In the genomic region with DNA sequence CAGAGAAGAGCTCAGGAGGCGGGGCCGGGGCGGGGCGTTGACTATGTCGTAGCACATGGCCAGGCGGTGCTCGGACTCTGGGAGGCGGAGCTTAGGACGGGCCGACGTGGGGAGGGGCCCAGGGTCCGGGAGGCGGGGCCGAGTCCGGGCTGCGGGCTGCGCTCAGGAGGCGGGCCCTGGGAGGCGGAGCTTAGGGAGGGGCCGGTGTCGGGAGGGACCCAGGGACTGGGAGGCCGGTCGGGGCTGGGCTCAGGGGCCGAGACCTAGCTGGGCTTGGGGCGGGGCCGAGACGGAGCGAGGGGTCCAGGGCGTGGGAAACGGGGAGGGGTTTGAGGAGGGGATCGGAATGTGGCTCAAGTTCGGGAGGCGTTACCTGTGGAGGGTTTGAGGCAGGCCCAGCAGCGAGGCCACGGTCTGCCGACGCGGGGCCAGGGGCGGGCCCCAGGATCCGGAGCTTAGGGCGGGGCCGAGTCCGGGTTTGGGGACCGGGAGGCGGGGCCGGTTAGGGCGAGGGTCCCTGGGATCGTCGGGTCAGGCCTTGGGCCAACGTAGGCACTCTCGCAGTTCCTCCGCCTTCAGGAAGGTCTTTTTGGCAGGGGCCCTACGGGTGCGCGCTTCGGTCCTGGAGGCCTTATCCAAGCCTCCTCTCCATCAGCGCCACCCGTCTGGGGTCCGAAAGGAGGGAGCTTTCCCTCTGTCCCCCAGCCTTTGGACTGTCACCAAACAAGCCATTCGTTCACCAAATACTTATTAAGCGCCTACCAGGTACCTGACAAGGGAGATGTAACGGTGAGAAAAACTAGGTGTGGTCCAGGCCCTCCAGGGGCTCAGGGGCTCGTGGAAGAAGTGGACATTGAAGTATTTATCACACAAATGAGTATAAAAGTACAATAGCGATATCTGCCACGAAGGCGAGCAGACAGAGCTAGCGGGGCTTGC, we compare ENCODE assay signal across 8 cellular contexts.
DNase-seq lines count a peak whose midpoint lies in the region; ATAC-seq, FAIRE-seq and TF ChIP-seq lines count a peak whose summit lies in the region.
"Not testable (repeated sequence)": the region's sequence is repeated elsewhere in the genome, so short reads cannot be mapped to it uniquely, and the experiment has no call there.

No MANE protein-coding gene starts in this region.

- peak overlapping the region; percentile 12; the same call in 1 of the 2 replicates for H3K9ac ChIP-seq in OCI-LY1 (ENCODE audit: low read length)

- peak; percentile 80 for DNase-seq in activated CD8-positive, alpha-beta memory T cell treated with anti-CD3 and anti-CD28 coated beads, Interleukin-2, amount 50 U/mL, for 48 hours
- DNase-seq in ecto neural progenitor cell (ENCODE audit: low spot score) (peak; percentile 90), kidney glomerular epithelial cell (lab: John Stamatoyannopoulos, UW) (peak; percentile 4), urothelium cell line (ENCODE audit: low spot score) (peak; percentile 66)

- not testable (repeated sequence) for H4K20me1 ChIP-seq in OCI-LY1 (ENCODE audit: insufficient read depth, low read length)

- peak overlapping the region; percentile 65 for H3K4me2 ChIP-seq in OCI-LY1 (ENCODE audit: low read length)

- not testable (repeated sequence) for H3F3A ChIP-seq in OCI-LY1 (ENCODE audit: insufficient read depth, low read length)

- H3K4me1 ChIP-seq in OCI-LY1 (ENCODE audit: insufficient read depth, low read length, severe bottlenecking) = not testable (repeated sequence)

- FAIRE-seq in urothelium cell line (lab: Jason Lieb, UNC) = not testable (repeated sequence)

- not testable (repeated sequence) for H3K79me2 ChIP-seq in OCI-LY1 (ENCODE audit: insufficient read depth, low read length)

- not testable (repeated sequence) for H3K9me3 ChIP-seq in OCI-LY1 (ENCODE audit: low read length)

- H3K9me2 ChIP-seq in OCI-LY1 (ENCODE audit: low read depth, low read length) = not testable (repeated sequence)

- TF ChIP-seq CTCF in OCI-LY1 (IDR thresholded peaks at IDR 0.05; ENCODE audit: low read length) = not testable (repeated sequence)

- peak overlapping the region; percentile 80 for H3K4me3 ChIP-seq in OCI-LY1 (ENCODE audit: low read depth, low read length, poor library complexity, severe bottlenecking)
- peak overlapping the region; percentile 61 to 91 (median 80) for H3K4me3 ChIP-seq in skin epidermis

- not testable (repeated sequence) for H3K36me3 ChIP-seq in OCI-LY1 (ENCODE audit: insufficient read depth, low read length)

- H3K27ac ChIP-seq in OCI-LY1 (ENCODE audit: low read depth, low read length, poor library complexity, severe bottlenecking) = not testable (repeated sequence)
- H3K27ac ChIP-seq in skin epidermis = peak overlapping the region in 20 of 21 experiments; percentile 15 to 90 (median 77)

- ATAC-seq in GM18858 (IDR thresholded peaks at IDR 0.05; ENCODE audit: unreplicated experiment) = peak; percentile 80
- ATAC-seq in HG03457 (IDR thresholded peaks at IDR 0.05; ENCODE audit: unreplicated experiment) = peak; percentile 43

- H3K27me3 ChIP-seq in OCI-LY1 (ENCODE audit: insufficient read depth, low read length) = not testable (repeated sequence)

- H2AFZ ChIP-seq in OCI-LY1 (ENCODE audit: low read length) = not testable (repeated sequence)

Comparison
In these comparisons a context has a peak if more than half of its experiments do, and no peak if none do; other contexts are left out.
1. DNase-seq: peak in every context shown above with its lines; median percentile 90 in ecto neural progenitor cell; 80 in activated CD8-positive, alpha-beta memory T cell treated with anti-CD3 and anti-CD28 coated beads, Interleukin-2, amount 50 U/mL, for 48 hours; 66 in urothelium cell line; 4 in kidney glomerular epithelial cell.